In the genomic region with DNA sequence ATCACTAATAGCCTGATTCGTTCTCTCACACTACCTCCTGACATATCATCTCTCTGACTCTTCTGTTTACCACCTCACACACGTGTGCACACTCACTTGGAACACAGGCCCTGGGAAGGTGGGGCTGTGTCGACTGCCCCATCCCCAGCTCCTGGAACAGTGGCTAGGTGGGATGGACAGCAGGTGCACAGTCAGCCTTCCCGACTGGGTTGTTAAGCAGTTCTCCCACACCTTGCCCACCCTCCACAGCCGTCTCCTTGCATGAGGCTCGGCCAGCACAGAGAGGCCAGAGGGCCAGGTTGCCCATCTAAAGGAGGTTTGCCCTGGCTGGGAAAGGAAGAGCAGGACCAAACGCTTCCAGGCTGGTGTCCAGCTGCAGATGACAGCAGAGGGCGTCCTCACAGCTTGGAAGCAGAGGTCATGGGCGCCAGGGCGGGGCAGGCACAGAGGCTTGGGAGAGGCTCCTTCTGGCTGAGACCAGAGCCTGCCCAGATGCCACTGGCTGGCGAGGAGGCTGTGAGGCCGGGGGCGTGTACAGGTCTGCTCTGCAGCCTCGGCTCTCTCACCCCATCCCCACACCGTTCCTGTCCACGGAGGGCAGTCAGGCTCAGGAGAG, we compare ENCODE assay signal across 9 cellular contexts.
DNase-seq lines count a peak whose midpoint lies in the region; ATAC-seq and TF ChIP-seq lines count a peak whose summit lies in the region.
"Had no signal": no experiment of that assay in that cellular context is flagged by ENCODE, and none has a peak within 500 bp of the region (broad histone marks: within the 10 kb centered on the region; RNA-seq: fewer than 3 reads in every experiment).

No MANE protein-coding gene starts in this region.

- dilution Hi-C loops in mammary epithelial cell (cut with HindIII; ENCODE audit: low sequenced_read_pairs): no loop called here

- peak; percentile 7 to 53 for TF ChIP-seq CTCF in mammary epithelial cell (conservative IDR thresholded peaks at IDR 0.05 in 1 of 2, IDR thresholded peaks at IDR 0.05 in 1 of 2; ENCODE audit: extremely low read depth in 1 of 2, insufficient read depth in 1 of 2, low read depth in 1 of 2, low read length in 2 of 2)

- no peak overlapping the region for H2AFZ ChIP-seq in mammary epithelial cell (ENCODE audit: low read depth, low read length)

- no peaks in the 10 kb centered on the region for H4K20me1 ChIP-seq in mammary epithelial cell (ENCODE audit: insufficient read depth, low read length)

- in situ Hi-C loops in mammary epithelial cell (cut with MboI; ENCODE audit: low sequenced_read_pairs in 2 of 2): no loop called here

- peaks cover 38% of the 10 kb centered on the region for H3K4me1 ChIP-seq in mammary epithelial cell (ENCODE audit: insufficient read depth, low read length)

- no peaks in the 10 kb centered on the region for H3K9me3 ChIP-seq in mammary epithelial cell (replicated peaks; ENCODE audit: insufficient read depth, low read length)

- intact Hi-C loops in mammary epithelial cell (cut with micrococcal nuclease): loop anchor here (1.0 to 2.0 kb wide), 2 partner anchors 24 to 370 kb away; no protein-coding TSS in a partner anchor

- 73% methylated on average over 11 of the region's 16 CpGs for WGBS in mammary epithelial cell (ENCODE audit: low coverage, missing lambda C conversion rate)

- DNase-seq in Ammon's horn (ENCODE audit: low spot score) (peak; percentile 86), HuH-7 (ENCODE audit: low spot score) (peak; percentile 79), mammary epithelial cell (peak; percentile 54), left kidney (ENCODE audit: low read depth, low spot score) (peak; percentile 85), NCI-H2107 treated with DMSO at 0.1 percent for 48 hours (lab: John Stamatoyannopoulos, UW; ENCODE audit: unreplicated experiment) (no peak)

- H3K79me2 ChIP-seq in mammary epithelial cell (ENCODE audit: insufficient read depth, low read length): no peaks in the 10 kb centered on the region

- ATAC-seq in GM18517 (IDR thresholded peaks at IDR 0.05; ENCODE audit: unreplicated experiment) (no peak), GM19452 (IDR thresholded peaks at IDR 0.05; ENCODE audit: unreplicated experiment) (no peak), GM19328 (IDR thresholded peaks at IDR 0.05; ENCODE audit: unreplicated experiment) (no peak)

- no peak overlapping the region for H3K4me2 ChIP-seq in mammary epithelial cell (ENCODE audit: insufficient read depth, low read depth, low read length)

- H3K36me3 ChIP-seq in mammary epithelial cell (ENCODE audit: insufficient read depth, low read length): no peaks in the 10 kb centered on the region

- no peak overlapping the region for H3K4me3 ChIP-seq in mammary epithelial cell (replicated peaks in 1 of 3; ENCODE audit: insufficient read depth in 1 of 3, low read depth in 2 of 3, low read length in 3 of 3)

- H3K27ac ChIP-seq in mammary epithelial cell (ENCODE audit: insufficient read depth, low read depth, low read length): no peak overlapping the region
- H3K27ac ChIP-seq: epithelial cell of prostate had no signal

- H3K9ac ChIP-seq in mammary epithelial cell (ENCODE audit: insufficient read depth, low read length): no peak overlapping the region

- no TSS peak for BruUV-seq in mammary epithelial cell (replicated peaks; lab: Mats Ljungman, UMichigan)

- CTCF ChIA-PET in mammary epithelial cell (lab: Charles Lee; ENCODE audit: low non-redundant PET): interaction anchor here (1.0 kb wide), 1 partner anchor 24 kb away, joined by 4 read pairs; no protein-coding TSS in a partner anchor

- no peaks in the 10 kb centered on the region for H3K27me3 ChIP-seq in mammary epithelial cell (ENCODE audit: insufficient read depth, low read length)
